ENCODE assay signal across 9 cellular contexts in genomic region chr13:77338961-77339401, GRCh38. TPM values are rescaled to one million over a fixed set of nuclear protein-coding genes. Genes with fewer than 3 reads are reported as not detected.
DNase-seq lines count a peak whose midpoint lies in the region; ATAC-seq and TF ChIP-seq lines count a peak whose summit lies in the region.
"Had no signal": no experiment of that assay in that cellular context is flagged by ENCODE, and none has a peak within 500 bp of the region (broad histone marks: within the 10 kb centered on the region; RNA-seq: fewer than 3 reads in every experiment).

No MANE protein-coding gene starts in this region.

- H4K20me1 ChIP-seq in Loucy (ENCODE audit: insufficient read depth, low read length, poor library complexity, severe bottlenecking), result no peaks in the 10 kb centered on the region

- TF ChIP-seq CTCF in Loucy (conservative IDR thresholded peaks at IDR 0.05; ENCODE audit: low read length) (no peak), gastroesophageal sphincter (IDR thresholded peaks at IDR 0.05) (no peak)

- TF ChIP-seq POLR2A in gastroesophageal sphincter (IDR thresholded peaks at IDR 0.05), result no peak

- no peaks in the 10 kb centered on the region for H3F3A ChIP-seq in Loucy (ENCODE audit: low read depth)

- no peak for DNase-seq in left lobe of liver (ENCODE audit: low spot score)
- DNase-seq in HCEC 1CT, result no peak
- DNase-seq in activated CD4-positive, alpha-beta T cell treated with anti-CD3 and anti-CD28 coated beads for 4 hours, result no peak
- no peak for DNase-seq in DMS 273 treated with DMSO at 0.1 percent for 48 hours (lab: John Stamatoyannopoulos, UW)

- H3K9ac ChIP-seq in Loucy (ENCODE audit: low read depth, low read length, poor library complexity, severe bottlenecking), result no peak overlapping the region

- no peak overlapping the region for H3K4me2 ChIP-seq in Loucy (ENCODE audit: low read depth, low read length, poor library complexity, severe bottlenecking)

- peak overlapping the region; percentile 23; the same call in 1 of the 2 replicates for H2AFZ ChIP-seq in Loucy (ENCODE audit: low read length)

- TF ChIP-seq EP300 in gastroesophageal sphincter (IDR thresholded peaks at IDR 0.05), result no peak

- H3K9me3 ChIP-seq in Loucy (ENCODE audit: insufficient read depth, low read depth, low read length) (no peaks in the 10 kb centered on the region), gastroesophageal sphincter (no peaks in the 10 kb centered on the region)
- H3K9me3 ChIP-seq: thoracic aorta had no signal

- H3K36me3 ChIP-seq in Loucy (ENCODE audit: insufficient read depth, low read length) (no peaks in the 10 kb centered on the region), gastroesophageal sphincter (no peaks in the 10 kb centered on the region)
- H3K36me3 ChIP-seq: thoracic aorta had no signal

- H3K27me3 ChIP-seq in Loucy (ENCODE audit: insufficient read depth, low read length, poor library complexity, severe bottlenecking) (no peaks in the 10 kb centered on the region), gastroesophageal sphincter (no peaks in the 10 kb centered on the region)

- 68 to 78% methylated on average over 2 to 3 of the region's 6 CpGs for WGBS in gastroesophageal sphincter (ENCODE audit: low coverage in 1 of 2), 2 donors

- no peaks in the 10 kb centered on the region for H3K9me2 ChIP-seq in Loucy (replicated peaks; ENCODE audit: low read depth, low read length)

- H3K4me3 ChIP-seq in Loucy (ENCODE audit: low read length, poor library complexity, severe bottlenecking) (no peak overlapping the region), gastroesophageal sphincter (no peak overlapping the region)
- H3K4me3 ChIP-seq: thoracic aorta had no signal

- no peak overlapping the region for H3K27ac ChIP-seq in gastroesophageal sphincter
- H3K27ac ChIP-seq: thoracic aorta had no signal

- no peaks in the 10 kb centered on the region for H3K79me2 ChIP-seq in Loucy (ENCODE audit: insufficient read depth, low read length)

- ATAC-seq in GM18868 (IDR thresholded peaks at IDR 0.05; ENCODE audit: unreplicated experiment) (peak; percentile 62), HG02588 (IDR thresholded peaks at IDR 0.05; ENCODE audit: unreplicated experiment) (peak; percentile 64), left lobe of liver (peak; percentile 34), gastroesophageal sphincter (no peak)

- H3K4me1 ChIP-seq in Loucy (ENCODE audit: insufficient read depth, low read length, poor library complexity, severe bottlenecking) (peaks cover 9% of the 10 kb centered on the region), gastroesophageal sphincter (no peaks in the 10 kb centered on the region)

RNA-seq across cellular contexts. Expression of gene MYCBP2, which starts 12.1 kb away (rescaled TPM):
- total RNA-seq in left lobe of liver (45.9 TPM), gastroesophageal sphincter (100 to 1,000 TPM; 116 to 148 (median 119) TPM)
